ENCODE assay signal across 14 cellular contexts in genomic region chr17:45288825-45289224, GRCh38. TPM values are rescaled to one million over a fixed set of nuclear protein-coding genes. Genes with fewer than 3 reads are reported as not detected.
A peak's percentile ranks its signal among the peaks of the same experiment; 100 is the strongest.
DNase-seq lines count a peak whose midpoint lies in the region; ATAC-seq, FAIRE-seq and TF ChIP-seq lines count a peak whose summit lies in the region.
"Had no signal": no experiment of that assay in that cellular context is flagged by ENCODE, and none has a peak within 500 bp of the region (broad histone marks: within the 10 kb centered on the region; RNA-seq: fewer than 3 reads in every experiment).

No MANE protein-coding gene starts in this region.

- no peak for FAIRE-seq in HepG2 (lab: Jason Lieb, UNC)
- FAIRE-seq: HTR-8/SVneo had no signal

- ATAC-seq in right lobe of liver (peak in 3 of 4 donors; percentile 13 to 22 (median 15)), HepG2 (no peak), GM21528 (IDR thresholded peaks at IDR 0.05; ENCODE audit: low FRiP score, unreplicated experiment) (no peak)

- in situ Hi-C loops in HepG2 (cut with HindIII; ENCODE audit: extremely low pct_ligation_motif_present, low pct_unique_long_range_greater_than_20kb), result no loop called here

- H4K20me1 ChIP-seq in HepG2 (ENCODE audit: insufficient read depth, low read length), result no peaks in the 10 kb centered on the region

- peaks cover 2 to 66% (median 37%) of the 10 kb centered on the region in 4 donors for H3K4me1 ChIP-seq in right lobe of liver
- H3K4me1 ChIP-seq in HepG2 (ENCODE audit: insufficient read depth, low read length), result peaks cover 17% of the 10 kb centered on the region
- H3K4me1 ChIP-seq in uterus, result peaks cover 10 to 27% of the 10 kb centered on the region in 2 donors

- H3K79me2 ChIP-seq in HepG2 (ENCODE audit: insufficient read depth, low read length), result no peaks in the 10 kb centered on the region

- H3K4me2 ChIP-seq in HepG2 (ENCODE audit: low read depth, low read length), result no peak overlapping the region
- H3K4me2 ChIP-seq: hepatocyte had no signal

- DNase-seq in right lobe of liver, result peak in 2 of 3 donors; percentile 53 to 79
- DNase-seq in HepG2 (ENCODE audit: low spot score), result no peak
- DNase-seq in caudate nucleus (lab: John Stamatoyannopoulos, UW), result peak in 29 of 61 donors; percentile 9 to 75 (median 34)
- DNase-seq in midbrain (lab: John Stamatoyannopoulos, UW), result peak; percentile 33
- DNase-seq in uterus, result peak; percentile 56 to 61
- DNase-seq in retina, result no peak
- DNase-seq in activated effector memory CD4-positive, alpha-beta T cell treated with anti-CD3 and anti-CD28 coated beads, Interleukin-2, amount 50 U/mL, for 16 hours, result no peak
- DNase-seq: activated CD4-positive, alpha-beta T cell treated with anti-CD3 and anti-CD28 coated beads, Interleukin-2, amount 50 U/mL, for 1 hour; NCI-H1105 treated with DMSO at 0.1 percent for 48 hours had no signal

- no peak for TF ChIP-seq RAD21 in HepG2 (CRISPR knock-in tag; IDR thresholded peaks at IDR 0.05)

- TF ChIP-seq CTCF in right lobe of liver (IDR thresholded peaks at IDR 0.05) (no peak), HepG2 (CRISPR knock-in tag; IDR thresholded peaks at IDR 0.05) (no peak), uterus (IDR thresholded peaks at IDR 0.05) (no peak)

- no peak for TF ChIP-seq EP300 in HepG2 (IDR thresholded peaks at IDR 0.05; ENCODE audit: low read depth in 2 of 2, low read length in 2 of 2)
- no peak for TF ChIP-seq EP300 in HepG2 (CRISPR knock-in tag; IDR thresholded peaks at IDR 0.05; ENCODE audit: borderline replicate concordance)

- no peak overlapping the region for H3K4me3 ChIP-seq in right lobe of liver
- H3K4me3 ChIP-seq in HepG2 (replicated peaks in 1 of 3; ENCODE audit: insufficient read depth in 1 of 3, low read depth in 2 of 3, low read length in 3 of 3), result no peak overlapping the region
- no peak overlapping the region for H3K4me3 ChIP-seq in uterus
- H3K4me3 ChIP-seq: hepatocyte, vagina had no signal

- no peak overlapping the region for H2AFZ ChIP-seq in HepG2 (ENCODE audit: low read length)
- H2AFZ ChIP-seq: hepatocyte had no signal

- CTCF ChIA-PET in HepG2 (lab: Yijun Ruan, JAX; ENCODE audit: low intra/inter-chr PET ratio, low total read pairs), result no interaction called here

- H3K9ac ChIP-seq in HepG2 (ENCODE audit: insufficient read depth, low read depth, low read length), result no peak overlapping the region

- 38% methylated on average over 6 of the region's 10 CpGs for WGBS in right lobe of liver (ENCODE audit: insufficient coverage, low coverage, low lambda C conversion rate, missing lambda C conversion rate)
- 94% methylated on average over 10 of the region's 10 CpGs for WGBS in HepG2 (ENCODE audit: low lambda C conversion rate)

- H3K27ac ChIP-seq in right lobe of liver, result no peak overlapping the region
- H3K27ac ChIP-seq in HepG2 (ENCODE audit: extremely low read length, insufficient read depth, low read length), result no peak overlapping the region
- H3K27ac ChIP-seq in caudate nucleus (ENCODE audit: low read depth, low read length), result peak overlapping the region; percentile 54
- H3K27ac ChIP-seq in uterus, result peak overlapping the region; percentile 37 to 52
- H3K27ac ChIP-seq: vagina had no signal

- TF ChIP-seq POLR2A in right lobe of liver (IDR thresholded peaks at IDR 0.05), result no peak
- TF ChIP-seq POLR2A in HepG2 (IDR thresholded peaks at IDR 0.05; ENCODE audit: insufficient read depth in 1 of 2, low read depth in 2 of 2, low read length in 2 of 2), result no peak
- TF ChIP-seq POLR2A in uterus (IDR thresholded peaks at IDR 0.05), result no peak

- no peaks in the 10 kb centered on the region for H3K27me3 ChIP-seq in right lobe of liver
- H3K27me3 ChIP-seq in HepG2 (ENCODE audit: control insufficient read depth in 1 of 2, insufficient read depth in 2 of 2, low read length in 2 of 2), result no peaks in the 10 kb centered on the region
- H3K27me3 ChIP-seq in uterus, result no peaks in the 10 kb centered on the region
- H3K27me3 ChIP-seq: hepatocyte, vagina had no signal

- peaks cover 0 to 41% (median 15%) of the 10 kb centered on the region in 4 donors for H3K36me3 ChIP-seq in right lobe of liver
- peaks cover 20 to 53% of the 10 kb centered on the region in 2 experiments for H3K36me3 ChIP-seq in HepG2 (replicated peaks in 1 of 2; ENCODE audit: control insufficient read depth in 1 of 2, insufficient read depth in 2 of 2, low read length in 2 of 2)
- H3K36me3 ChIP-seq in uterus, result no peaks in the 10 kb centered on the region

- POLR2A ChIA-PET in HepG2 (lab: Yijun Ruan, JAX), result no interaction called here

- H3K9me3 ChIP-seq in right lobe of liver, result no peaks in the 10 kb centered on the region
- no peaks in the 10 kb centered on the region for H3K9me3 ChIP-seq in HepG2 (ENCODE audit: low read length)
- H3K9me3 ChIP-seq in uterus, result no peaks in the 10 kb centered on the region
- H3K9me3 ChIP-seq: vagina had no signal

- no TSS peak for BruUV-seq in HepG2 (replicated peaks; lab: Mats Ljungman, UMichigan)

- intact Hi-C loops in right lobe of liver (cut with DNase I) (loop anchor here in 1 of 2 donors (5.0 kb wide), 1 partner anchor 98 kb away; no protein-coding TSS in a partner anchor), HepG2 (cut with micrococcal nuclease; ENCODE audit: unreplicated experiment) (no loop called here), uterus (cut with DNase I; ENCODE audit: low total_unique reads) (no loop called here)

TF ChIP-seq in HepG2, 621 proteins besides CTCF, POLR2A, EP300 and RAD21 (continues in another document):
- no peak for TF ChIP-seq MXD4 (CRISPR knock-in tag; IDR thresholded peaks at IDR 0.05)
- TF ChIP-seq ZNF121 (CRISPR knock-in tag; IDR thresholded peaks at IDR 0.05), result no peak
- TF ChIP-seq ZNF333 (CRISPR knock-in tag; IDR thresholded peaks at IDR 0.05; ENCODE audit: borderline replicate concordance), result no peak
- TF ChIP-seq ZNF678 (CRISPR knock-in tag; IDR thresholded peaks at IDR 0.05), result no peak
- no peak for TF ChIP-seq WIZ (CRISPR knock-in tag; IDR thresholded peaks at IDR 0.05)
- no peak for TF ChIP-seq ZSCAN12 (CRISPR knock-in tag; IDR thresholded peaks at IDR 0.05)
- no peak for TF ChIP-seq ZNF232 (CRISPR knock-in tag; IDR thresholded peaks at IDR 0.05; ENCODE audit: borderline replicate concordance)
- no peak for TF ChIP-seq ZC3H4 (CRISPR knock-in tag; IDR thresholded peaks at IDR 0.05; ENCODE audit: borderline replicate concordance)

RNA-seq across cellular contexts. Expression of gene SPATA32, which starts 26.9 kb away (rescaled TPM):
- total RNA-seq in right lobe of liver (not detected), HepG2 (2016; rRNA removed; fragmentation: Illumina TruSeq; extraction: Trizol) (not detected in 2 replicates), uterus (not detected)
- total RNA-seq in HepG2 (2016; cell fraction: cytosol; rRNA removed; fragmentation: Illumina TruSeq; extraction: Trizol; ENCODE audit: low read depth), result not detected in 2 replicates
- total RNA-seq in HepG2 (2016; cell fraction: insoluble cytoplasmic fraction; rRNA removed; fragmentation: Illumina TruSeq; extraction: Trizol), result not detected in 2 replicates
- not detected in 2 replicates for total RNA-seq in HepG2 (2016; cell fraction: membrane; rRNA removed; fragmentation: Illumina TruSeq; extraction: Trizol)
- not detected in 2 replicates for total RNA-seq in HepG2 (2016; cell fraction: nucleus; rRNA removed; fragmentation: Illumina TruSeq; extraction: Trizol)
- polyA plus RNA-seq in HepG2 (2011; rRNA removed), result not detected in 2 replicates
- polyA plus RNA-seq in HepG2 (2011; cell fraction: cytosol; rRNA removed), result not detected in 2 replicates
- not detected in 2 replicates for polyA plus RNA-seq in HepG2 (2011; cell fraction: nucleus; rRNA removed)
- polyA plus RNA-seq in HepG2 (2012), result not detected in 2 replicates
- polyA plus RNA-seq in HepG2 (2016; cell fraction: cytosol; fragmentation: Illumina TruSeq; extraction: Trizol; ENCODE audit: low read depth), result not detected in 2 replicates
- polyA plus RNA-seq in HepG2 (2016; cell fraction: insoluble cytoplasmic fraction; fragmentation: Illumina TruSeq; extraction: Trizol; ENCODE audit: low read depth), result not detected in 2 replicates
- not detected in 2 replicates for polyA plus RNA-seq in HepG2 (2016; cell fraction: membrane; fragmentation: Illumina TruSeq; extraction: Trizol; ENCODE audit: low read depth)
- not detected in 2 replicates for polyA plus RNA-seq in HepG2 (2016; cell fraction: nucleus; fragmentation: Illumina TruSeq; extraction: Trizol; ENCODE audit: insufficient read depth, low read depth)
- not detected in 2 replicates for polyA minus RNA-seq in HepG2 (2011; rRNA and poly(A)+ RNA removed; ENCODE audit: low replicate concordance)
- not detected in 2 replicates for polyA minus RNA-seq in HepG2 (2011; cell fraction: cytosol; rRNA and poly(A)+ RNA removed)
- not detected in 2 replicates for polyA minus RNA-seq in HepG2 (2011; cell fraction: nucleus; rRNA and poly(A)+ RNA removed)
- total RNA-seq: hepatocyte, vagina had no signal
- polyA plus RNA-seq: BJ had no signal

RNA-seq across cellular contexts. Expression of gene MAP3K14, which starts 28.0 kb away (rescaled TPM):
- 1 to 10 TPM; 4.8 to 7.8 (median 6.3) TPM for total RNA-seq in right lobe of liver
- 1.2 and 2.6 TPM in 2 replicates for total RNA-seq in HepG2 (2016; rRNA removed; fragmentation: Illumina TruSeq; extraction: Trizol)
- 2.1 and 2.5 TPM in 2 replicates for total RNA-seq in HepG2 (2016; cell fraction: cytosol; rRNA removed; fragmentation: Illumina TruSeq; extraction: Trizol; ENCODE audit: low read depth)
- 1.1 and 2.6 TPM in 2 replicates for total RNA-seq in HepG2 (2016; cell fraction: insoluble cytoplasmic fraction; rRNA removed; fragmentation: Illumina TruSeq; extraction: Trizol)
- total RNA-seq in HepG2 (2016; cell fraction: membrane; rRNA removed; fragmentation: Illumina TruSeq; extraction: Trizol), result 2.1 and 2.4 TPM in 2 replicates
- total RNA-seq in HepG2 (2016; cell fraction: nucleus; rRNA removed; fragmentation: Illumina TruSeq; extraction: Trizol), result 3.1 and 3.3 TPM in 2 replicates
- 2.6 and 4.0 TPM in 2 replicates for polyA plus RNA-seq in HepG2 (2011; rRNA removed)
- 1.8 and 2.4 TPM in 2 replicates for polyA plus RNA-seq in HepG2 (2011; cell fraction: cytosol; rRNA removed)
- 10.1 and 10.7 TPM in 2 replicates for polyA plus RNA-seq in HepG2 (2011; cell fraction: nucleus; rRNA removed)
- 1.6 and 2.1 TPM in 2 replicates for polyA plus RNA-seq in HepG2 (2012)
- 1.6 and 2.0 TPM in 2 replicates for polyA plus RNA-seq in HepG2 (2016; cell fraction: cytosol; fragmentation: Illumina TruSeq; extraction: Trizol; ENCODE audit: low read depth)
- 1.3 and 1.9 TPM in 2 replicates for polyA plus RNA-seq in HepG2 (2016; cell fraction: insoluble cytoplasmic fraction; fragmentation: Illumina TruSeq; extraction: Trizol; ENCODE audit: low read depth)
- 1.6 and 2.3 TPM in 2 replicates for polyA plus RNA-seq in HepG2 (2016; cell fraction: membrane; fragmentation: Illumina TruSeq; extraction: Trizol; ENCODE audit: low read depth)
- polyA plus RNA-seq in HepG2 (2016; cell fraction: nucleus; fragmentation: Illumina TruSeq; extraction: Trizol; ENCODE audit: insufficient read depth, low read depth), result 10.6 and 10.8 TPM in 2 replicates
- polyA minus RNA-seq in HepG2 (2011; rRNA and poly(A)+ RNA removed; ENCODE audit: low replicate concordance), result 2.2 and 7.2 TPM in 2 replicates
- 0.40 and 0.44 TPM in 2 replicates for polyA minus RNA-seq in HepG2 (2011; cell fraction: cytosol; rRNA and poly(A)+ RNA removed)
- 3.2 and 3.7 TPM in 2 replicates for polyA minus RNA-seq in HepG2 (2011; cell fraction: nucleus; rRNA and poly(A)+ RNA removed)
- total RNA-seq in uterus, result 10 to 100 TPM in 1 of 4 donors, 1 to 10 TPM in 3; 1.0 to 22.1 (median 4.9) TPM

Comparison
In these comparisons a context has a peak if more than half of its experiments do, and no peak if none do; other contexts are left out.
1. ATAC-seq: peak in right lobe of liver (3 of 4); none in HepG2 (single experiment) and GM21528 (single experiment).
2. DNase-seq: peak in right lobe of liver (2 of 3), midbrain (single experiment) and uterus (2 of 2); none in HepG2 (single experiment), retina (single experiment) and activated effector memory CD4-positive, alpha-beta T cell treated with anti-CD3 and anti-CD28 coated beads, Interleukin-2, amount 50 U/mL, for 16 hours (single experiment).
3. H3K27ac ChIP-seq: peak in caudate nucleus (single experiment) and uterus (2 of 2); none in right lobe of liver (0 of 3) and HepG2 (single experiment).